ENCODE assay signal across 16 cellular contexts in the genomic region with DNA sequence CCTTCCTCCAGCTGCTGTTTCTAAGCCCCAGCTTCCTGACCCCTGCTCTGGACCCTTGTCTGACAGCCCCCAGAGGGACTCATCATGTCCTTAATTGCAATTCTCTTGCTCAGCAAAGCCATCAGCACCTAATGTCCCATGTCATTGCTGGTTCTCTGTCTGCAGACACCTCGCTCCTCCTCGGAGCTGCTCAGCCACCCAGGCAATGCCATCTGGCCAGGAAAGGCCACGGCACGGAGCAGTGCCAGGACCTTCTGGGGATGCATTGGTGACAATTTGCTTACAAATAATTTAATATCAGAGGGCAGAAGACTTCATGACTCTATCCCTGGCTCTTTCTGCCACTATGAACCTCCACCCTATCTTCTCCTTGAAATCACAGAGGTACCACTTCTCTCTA.
"Had no signal": no experiment of that assay in that cellular context is flagged by ENCODE, and none has a peak within 500 bp of the region (broad histone marks: within the 10 kb centered on the region; RNA-seq: fewer than 3 reads in every experiment).

No MANE protein-coding gene starts in this region.

- DNase-seq: effector CD4-positive, alpha-beta T cell; hypothalamus; left ventricle myocardium superior; mesenchymal stem cell; naive B cell; nephron progenitor cell; stimulated activated CD4-positive, alpha-beta T cell treated with anti-CD3 and anti-CD28 coated beads, Interleukin-2, amount 100 ng/mL, for 48 hours; stimulated activated naive CD4-positive, alpha-beta T cell treated with Interleukin-2 at 50 U/mL for 16 hours; trophoblast cell had no signal

- H3K4me1 Mint-ChIP-seq: nephron progenitor cell had no signal

- H3K27me3 ChIP-seq: neutrophil, right atrium auricular region, sigmoid colon had no signal

- H3K4me3 Mint-ChIP-seq: naive B cell, nephron progenitor cell had no signal

- H3K27ac Mint-ChIP-seq: naive B cell, nephron progenitor cell had no signal

- H3K4me1 ChIP-seq: right atrium auricular region, sigmoid colon had no signal

- H3K27ac ChIP-seq: coronary artery, heart left ventricle, neutrophil, right atrium auricular region, sigmoid colon, skin epidermis had no signal

- H3K9me3 Mint-ChIP-seq: naive B cell, nephron progenitor cell had no signal

- H3K4me3 ChIP-seq: coronary artery, heart left ventricle, lung, right atrium auricular region, sigmoid colon, skin epidermis had no signal

- H3K9me3 ChIP-seq: heart left ventricle, neutrophil, right atrium auricular region, sigmoid colon had no signal

- ATAC-seq: heart left ventricle, left ventricle myocardium superior had no signal

- H3K36me3 Mint-ChIP-seq: naive B cell had no signal

- H3K36me3 ChIP-seq: heart left ventricle, neutrophil, right atrium auricular region, sigmoid colon had no signal
